In the genomic region with DNA sequence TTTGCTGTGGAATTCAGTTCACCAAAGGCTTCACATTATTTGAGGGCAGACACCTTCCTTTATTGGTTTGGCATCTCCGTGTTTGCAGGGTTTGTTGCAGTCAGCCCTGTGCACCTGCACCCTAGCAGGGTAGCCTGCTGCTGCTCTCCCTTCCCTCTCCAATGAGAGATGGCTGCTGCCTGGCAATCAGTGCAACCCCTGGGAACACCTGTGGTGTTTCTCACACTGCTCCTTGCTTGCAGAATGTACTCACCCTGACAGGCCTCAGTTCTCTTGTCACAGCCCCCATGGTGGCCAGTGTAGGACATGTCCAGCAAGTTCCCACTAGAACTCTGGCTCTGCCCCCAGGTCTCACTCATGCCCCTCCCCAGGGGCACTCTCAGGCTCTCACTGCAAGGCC, we compare ENCODE assay signal across 18 cellular contexts.
"Had no signal": no experiment of that assay in that cellular context is flagged by ENCODE, and none has a peak within 500 bp of the region (broad histone marks: within the 10 kb centered on the region; RNA-seq: fewer than 3 reads in every experiment).

No MANE protein-coding gene starts in this region.

- H3K9ac ChIP-seq: KMS-11 had no signal

- H3K4me1 ChIP-seq: SJCRH30 had no signal

- DNase-seq: Kasumi-1, MM.1S, NCI-H1092 treated with DMSO at 0.1 percent for 48 hours, NCI-H1436, NCI-H187, NCI-H2029, NCI-H2081 treated with DMSO at 0.1 percent for 48 hours, NCI-H2227 treated with DMSO at 0.1 percent for 48 hours, NCI-H524, NCI-H526 treated with DMSO at 0.1 percent for 48 hours, NCI-H748 treated with DMSO at 0.1 percent for 48 hours, SHP77 treated with DMSO at 0.1 percent for 48 hours, SJCRH30 had no signal

- H3K4me3 ChIP-seq: K562, SJCRH30 had no signal

- H3K27ac ChIP-seq: HL-60, KMS-11, RWPE1, SJCRH30 had no signal

- H3K36me3 ChIP-seq: SJCRH30 had no signal

- H3K4me2 ChIP-seq: KMS-11 had no signal

- ATAC-seq: K562, SK-N-SH treated with all-trans-retinoic acid at 6 μM for 48 hours had no signal

- H3K27me3 ChIP-seq: SJCRH30 had no signal
